In the genomic region with DNA sequence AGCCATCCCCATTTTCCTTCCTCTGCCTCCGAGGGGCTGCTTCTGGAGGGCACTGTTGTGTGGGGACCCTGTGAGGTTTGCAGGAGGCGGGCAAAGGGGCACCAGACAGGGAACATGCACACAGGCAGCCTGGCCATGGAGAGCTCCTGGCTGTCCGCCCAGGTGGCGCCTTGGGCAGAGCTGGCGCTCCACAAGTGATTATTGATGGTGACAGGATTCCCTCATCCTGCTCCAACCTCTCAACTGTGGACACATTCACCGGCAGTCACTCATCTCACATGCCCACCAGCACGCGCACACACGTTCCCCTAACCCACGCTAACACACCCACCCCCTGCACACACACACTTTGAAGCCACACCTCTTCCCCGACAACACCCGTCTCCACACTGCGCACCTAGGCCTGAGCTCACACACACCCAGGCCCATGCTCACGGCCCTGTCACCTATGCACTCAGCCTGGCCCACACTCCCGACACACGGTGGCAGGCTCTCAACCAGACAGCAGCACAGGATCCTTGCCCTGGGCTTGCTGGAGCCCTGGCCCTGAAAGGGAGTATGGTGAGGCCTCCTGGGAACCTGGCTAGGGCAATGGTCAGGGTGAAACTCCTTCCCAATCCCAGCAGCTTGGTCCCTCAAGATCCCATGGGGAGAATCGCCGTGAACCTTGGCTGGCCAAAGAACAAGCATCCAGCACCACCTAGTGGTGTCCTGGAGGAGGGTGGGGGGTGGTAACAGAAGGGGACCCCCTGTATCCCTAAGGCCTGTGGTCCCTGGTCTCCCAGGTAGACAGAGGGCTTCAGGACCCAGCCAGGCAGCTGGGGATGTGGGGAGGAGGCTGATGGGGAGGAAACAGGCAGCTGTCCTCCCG, we compare ENCODE assay signal across 7 cellular contexts. TPM values are rescaled to one million over a fixed set of nuclear protein-coding genes. Genes with fewer than 3 reads are reported as not detected.
DNase-seq lines count a peak whose midpoint lies in the region; ATAC-seq and TF ChIP-seq lines count a peak whose summit lies in the region.

No MANE protein-coding gene starts in this region.

- peaks cover 45 to 56% of the 10 kb centered on the region in 2 donors for H3K4me1 ChIP-seq in duodenal mucosa (ENCODE audit: control insufficient read depth in 1 of 2, insufficient read depth in 2 of 2, low read length in 2 of 2)

- peak; percentile 37 for TF ChIP-seq CTCF in GM12865 (IDR thresholded peaks at IDR 0.05; ENCODE audit: insufficient read depth, low read depth, low read length, missing control alignments)

- H3K27ac ChIP-seq in duodenal mucosa (ENCODE audit: low read depth, low read length) = peak overlapping the region; percentile 81

- no peaks in the 10 kb centered on the region for H3K36me3 ChIP-seq in duodenal mucosa (ENCODE audit: control insufficient read depth in 1 of 2, insufficient read depth in 2 of 2, low read length in 2 of 2)

- H3K27me3 ChIP-seq in duodenal mucosa (ENCODE audit: control insufficient read depth in 1 of 2, insufficient read depth in 2 of 2, low read length in 2 of 2) = peaks cover 9 to 21% of the 10 kb centered on the region in 2 donors

- H3K9me3 ChIP-seq in duodenal mucosa (ENCODE audit: control insufficient read depth in 1 of 2, low read length in 2 of 2) = no peaks in the 10 kb centered on the region

- DNase-seq in GM12865 (ENCODE audit: low read depth) (peak; percentile 22), NCI-H460 (ENCODE audit: extremely low read depth, low read depth) (peak; percentile 23), myocyte (ENCODE audit: low read depth) (peak; percentile 62), OCI-M2 (lab: John Stamatoyannopoulos, UW; ENCODE audit: unreplicated experiment) (no peak)

- H3K4me3 ChIP-seq in GM12865 (ENCODE audit: low read depth, low read length) = no peak overlapping the region
- peak overlapping the region in 1 of 2 donors; percentile 16 for H3K4me3 ChIP-seq in duodenal mucosa (ENCODE audit: low read depth in 1 of 2, low read length in 2 of 2)

- peak overlapping the region; percentile 20 to 43 for H3K9ac ChIP-seq in duodenal mucosa (ENCODE audit: low read depth in 1 of 2, low read length in 2 of 2)

- ATAC-seq in GM19351 (IDR thresholded peaks at IDR 0.05; ENCODE audit: unreplicated experiment) (no peak), HG02678 (IDR thresholded peaks at IDR 0.05; ENCODE audit: unreplicated experiment) (no peak)

RNA-seq across cellular contexts. Expression of a gene that starts 3.6 kb away (rescaled TPM):
- not detected in 2 replicates for total RNA-seq in NCI-H460 (2014; rRNA removed; shearing (Covaris generic))
- polyA plus RNA-seq in NCI-H460 (2014; cell fraction: nucleus; rRNA removed) = not detected in 2 replicates
- 0.96 and 1.7 TPM in 2 replicates for total RNA-seq in myocyte
- 0.26 TPM for polyA plus RNA-seq in myocyte (2012)

RNA-seq across cellular contexts. Expression of a gene that starts 6.7 kb away (rescaled TPM):
- total RNA-seq in NCI-H460 (2014; rRNA removed; shearing (Covaris generic)) = 0.63 and 1.1 TPM in 2 replicates
- 2.1 and 8.7 TPM in 2 replicates for polyA plus RNA-seq in NCI-H460 (2014; cell fraction: nucleus; rRNA removed)
- total RNA-seq in myocyte = 10.1 and 23.1 TPM in 2 replicates
- polyA plus RNA-seq in myocyte (2012) = 3.4 TPM

RNA-seq across cellular contexts. Expression of a gene that starts 16.0 kb away (rescaled TPM):
- 5.3 and 5.8 TPM in 2 replicates for total RNA-seq in NCI-H460 (2014; rRNA removed; shearing (Covaris generic))
- 58.7 and 64.7 TPM in 2 replicates for polyA plus RNA-seq in NCI-H460 (2014; cell fraction: nucleus; rRNA removed)
- 17.1 TPM in 2 replicates for total RNA-seq in myocyte
- 16.7 TPM for polyA plus RNA-seq in myocyte (2012)

RNA-seq across cellular contexts. Expression of a gene that starts 28.0 kb away (rescaled TPM):
- total RNA-seq in NCI-H460 (2014; rRNA removed; shearing (Covaris generic)) = 15.7 and 17.4 TPM in 2 replicates
- 22.6 and 32.9 TPM in 2 replicates for polyA plus RNA-seq in NCI-H460 (2014; cell fraction: nucleus; rRNA removed)
- 87.4 and 119 TPM in 2 replicates for total RNA-seq in myocyte
- polyA plus RNA-seq in myocyte (2012) = 74.7 TPM

RNA-seq across cellular contexts. Expression of a gene that starts 34.9 kb away (rescaled TPM):
- 33.2 and 41.1 TPM in 2 replicates for total RNA-seq in NCI-H460 (2014; rRNA removed; shearing (Covaris generic))
- 86.2 and 131 TPM in 2 replicates for polyA plus RNA-seq in NCI-H460 (2014; cell fraction: nucleus; rRNA removed)
- total RNA-seq in myocyte = 34.9 and 36.9 TPM in 2 replicates
- 55.8 TPM for polyA plus RNA-seq in myocyte (2012)
